12 cellular contexts compared by ENCODE assay signal in genomic region chr5:178235600-178235998, GRCh38. TPM values are rescaled to one million over a fixed set of nuclear protein-coding genes. Genes with fewer than 3 reads are reported as not detected.
DNase-seq lines count a peak whose midpoint lies in the region; ATAC-seq and TF ChIP-seq lines count a peak whose summit lies in the region.
"Had no signal": no experiment of that assay in that cellular context is flagged by ENCODE, and none has a peak within 500 bp of the region (broad histone marks: within the 10 kb centered on the region; RNA-seq: fewer than 3 reads in every experiment).

No MANE protein-coding gene starts in this region.

- no peaks in the 10 kb centered on the region for H3K27me3 Mint-ChIP-seq in CD8-positive, alpha-beta memory T cell
- H3K27me3 Mint-ChIP-seq: IgD-negative memory B cell had no signal

- no peak for TF ChIP-seq CTCF in mucosa of descending colon (IDR thresholded peaks at IDR 0.05)

- DNase-seq in left ventricle myocardium superior (peak; percentile 4), cardiac septum (ENCODE audit: low spot score) (no peak), mucosa of descending colon (peak in 2 of 3 donors; percentile 20 to 23), SJCRH30 (no peak), NCI-H2081 (lab: John Stamatoyannopoulos, UW) (no peak)
- DNase-seq in CD8-positive, alpha-beta memory T cell, result no peak
- DNase-seq in activated CD4-positive, alpha-beta T cell treated with anti-CD3 and anti-CD28 coated beads, Interleukin-2, amount 50 U/mL, for 48 hours, result no peak

- H3K27ac ChIP-seq in CD8-positive, alpha-beta memory T cell (ENCODE audit: low read depth, low read length), result no peak overlapping the region
- H3K27ac ChIP-seq in SJCRH30, result no peak overlapping the region
- H3K27ac ChIP-seq: GM23248 had no signal

- no peak for ATAC-seq in left ventricle myocardium superior
- no peak for ATAC-seq in mucosa of descending colon

- peaks cover 8% of the 10 kb centered on the region for H3K36me3 ChIP-seq in CD8-positive, alpha-beta memory T cell (ENCODE audit: insufficient read depth, low read length)
- H3K36me3 ChIP-seq in mucosa of descending colon (ENCODE audit: low read depth) (no peaks in the 10 kb centered on the region), SJCRH30 (peaks cover 2% of the 10 kb centered on the region; the same call in 1 of the 2 replicates)

- CTCF ChIA-PET in CD8-positive, alpha-beta memory T cell (lab: Charles Lee), result interaction anchor here (0.6 to 2.3 kb wide), 7 partner anchors 11 to 317 kb away, joined by 3 to 13 read pairs (median 5); partner anchors contain the start of gene HNRNPAB

- H3K4me3 ChIP-seq in CD8-positive, alpha-beta memory T cell (ENCODE audit: low read length), result no peak overlapping the region
- H3K4me3 ChIP-seq in mucosa of descending colon (no peak overlapping the region), SJCRH30 (no peak overlapping the region)
- H3K4me3 ChIP-seq: GM12878, GM23248 had no signal

- no peaks in the 10 kb centered on the region for H3K27me3 ChIP-seq in CD8-positive, alpha-beta memory T cell (ENCODE audit: insufficient read depth, low read length, poor library complexity, severe bottlenecking)
- no peaks in the 10 kb centered on the region; the same call in 1 of the 2 replicates for H3K27me3 ChIP-seq in SJCRH30

- intact Hi-C loops in left ventricle myocardium superior (cut with micrococcal nuclease), result no loop called here
- intact Hi-C loops in cardiac septum (cut with DNase I), result loop anchor here (5.0 kb wide), 1 partner anchor 317 kb away; no protein-coding TSS in a partner anchor
- intact Hi-C loops in mucosa of descending colon (cut with DNase I, micrococcal nuclease), result no loop called here

- H3K4me1 Mint-ChIP-seq in CD8-positive, alpha-beta memory T cell, result peaks cover 62 to 85% (median 65%) of the 10 kb centered on the region in 3 donors

- POLR2A ChIA-PET in CD8-positive, alpha-beta memory T cell (lab: Charles Lee), result interaction anchor here (0.7 to 1.5 kb wide), 2 partner anchors 29 to 31 kb away, joined by 3 to 7 read pairs; partner anchors contain the start of gene HNRNPAB

- no peaks in the 10 kb centered on the region for H3K9me3 ChIP-seq in CD8-positive, alpha-beta memory T cell (ENCODE audit: low read length)
- no peaks in the 10 kb centered on the region for H3K9me3 ChIP-seq in mucosa of descending colon
- no peaks in the 10 kb centered on the region for H3K9me3 ChIP-seq in SJCRH30 (replicated peaks)

- H3K36me3 Mint-ChIP-seq in CD8-positive, alpha-beta memory T cell, result peaks cover 0 to 14% (median 0%) of the 10 kb centered on the region in 3 donors
- H3K36me3 Mint-ChIP-seq: IgD-negative memory B cell had no signal

- H3K9me3 Mint-ChIP-seq in CD8-positive, alpha-beta memory T cell, result no peaks in the 10 kb centered on the region
- H3K9me3 Mint-ChIP-seq: IgD-negative memory B cell had no signal

- H3K27ac Mint-ChIP-seq in CD8-positive, alpha-beta memory T cell, result peak overlapping the region in 7 of 8 donors; percentile 26 to 91 (median 49)

- H3K4me3 Mint-ChIP-seq in CD8-positive, alpha-beta memory T cell, result peak overlapping the region in 2 of 7 donors; percentile 28 to 46

- H3K4me1 ChIP-seq in CD8-positive, alpha-beta memory T cell (ENCODE audit: insufficient read depth, low read length), result peaks cover 69% of the 10 kb centered on the region
- H3K4me1 ChIP-seq in mucosa of descending colon (ENCODE audit: low read depth) (peaks cover 38% of the 10 kb centered on the region), SJCRH30 (peaks cover 5% of the 10 kb centered on the region; the same call in 1 of the 2 replicates)

RNA-seq across cellular contexts. Expression of gene PHYKPL, which starts 3.0 kb away (rescaled TPM):
- total RNA-seq in left ventricle myocardium superior (40.7 TPM), cardiac septum (55.3 TPM), mucosa of descending colon (100 to 1,000 TPM; 179 to 331 (median 194) TPM)
- 10 to 100 TPM; 57.8 to 61.1 TPM for total RNA-seq in CD8-positive, alpha-beta memory T cell
- polyA plus RNA-seq in CD8-positive, alpha-beta memory T cell, result 41.6 TPM
- 16.0 and 21.2 TPM in 2 replicates for total RNA-seq in SJCRH30 (2014; rRNA removed; shearing (Covaris generic))

RNA-seq across cellular contexts. Expression of gene HNRNPAB, which starts 31.3 kb away (rescaled TPM):
- total RNA-seq in left ventricle myocardium superior (82.8 TPM), cardiac septum (105 TPM), mucosa of descending colon (100 to 1,000 TPM; 209 to 327 (median 244) TPM)
- 100 to 1,000 TPM; 672 to 673 TPM for total RNA-seq in CD8-positive, alpha-beta memory T cell
- polyA plus RNA-seq in CD8-positive, alpha-beta memory T cell, result 80.5 TPM
- total RNA-seq in SJCRH30 (2014; rRNA removed; shearing (Covaris generic)), result 244 and 266 TPM in 2 replicates

RNA-seq across cellular contexts. Expression of gene GMCL2, which starts 48.4 kb away (rescaled TPM):
- total RNA-seq in left ventricle myocardium superior (not detected), cardiac septum (not detected), mucosa of descending colon (not detected)
- not detected for total RNA-seq in CD8-positive, alpha-beta memory T cell
- not detected for polyA plus RNA-seq in CD8-positive, alpha-beta memory T cell
- not detected in 2 replicates for total RNA-seq in SJCRH30 (2014; rRNA removed; shearing (Covaris generic))
- total RNA-seq: GM12878, GM23248, HT1080, OCI-LY7 had no signal
- polyA plus RNA-seq: GM23248, IgD-negative memory B cell had no signal

Comparison
In these comparisons a context has a peak if more than half of its experiments do, and no peak if none do; other contexts are left out.
1. DNase-seq: peak in left ventricle myocardium superior (single experiment) and mucosa of descending colon (2 of 3); none in cardiac septum (single experiment), CD8-positive, alpha-beta memory T cell (0 of 5), SJCRH30 (0 of 2), NCI-H2081 (0 of 2) and activated CD4-positive, alpha-beta T cell treated with anti-CD3 and anti-CD28 coated beads, Interleukin-2, amount 50 U/mL, for 48 hours (0 of 2).